15 cellular contexts compared by ENCODE assay signal in the genomic region with DNA sequence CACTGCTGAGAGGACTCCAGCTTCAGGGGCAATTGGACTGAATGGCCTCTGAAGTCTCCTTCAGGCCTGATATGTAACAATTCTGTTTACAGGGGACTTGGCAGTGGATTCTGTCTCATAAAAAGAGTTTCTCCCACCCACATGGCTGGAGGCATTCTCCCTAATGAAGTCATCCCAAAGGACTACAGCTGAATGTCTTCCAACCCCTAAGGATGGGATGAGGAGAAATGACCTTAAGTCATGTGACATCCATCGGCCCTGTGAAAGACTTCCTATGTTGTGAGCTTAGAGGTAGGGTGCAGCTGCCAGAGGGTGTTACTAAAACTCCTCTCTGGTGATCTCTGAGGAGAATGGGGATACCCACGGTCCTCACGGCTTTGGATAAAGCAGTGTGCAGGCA. TPM values are rescaled to one million over a fixed set of nuclear protein-coding genes. Genes with fewer than 3 reads are reported as not detected.
DNase-seq lines count a peak whose midpoint lies in the region; ATAC-seq and TF ChIP-seq lines count a peak whose summit lies in the region.
"Had no signal": no experiment of that assay in that cellular context is flagged by ENCODE, and none has a peak within 500 bp of the region (broad histone marks: within the 10 kb centered on the region; RNA-seq: fewer than 3 reads in every experiment).

No MANE protein-coding gene starts in this region.

- no peak for TF ChIP-seq POLR2A in prostate gland (IDR thresholded peaks at IDR 0.05)

- H3K36me3 ChIP-seq in ACC112 (ENCODE audit: insufficient read depth, low read length) (no peaks in the 10 kb centered on the region), MG63 (no peaks in the 10 kb centered on the region), prostate gland (no peaks in the 10 kb centered on the region)
- H3K36me3 ChIP-seq: esophagus muscularis mucosa had no signal

- TF ChIP-seq CTCF in prostate gland (IDR thresholded peaks at IDR 0.05), result no peak

- WGBS in prostate gland, result 52% methylated on average over 3 of the region's 3 CpGs

- H3K27me3 ChIP-seq in ACC112 (ENCODE audit: insufficient read depth, low read length), result peaks cover under 1% of the 10 kb centered on the region; the same call in 1 of the 2 replicates
- no peaks in the 10 kb centered on the region for H3K27me3 ChIP-seq in MG63
- no peaks in the 10 kb centered on the region for H3K27me3 ChIP-seq in prostate gland (replicated peaks; ENCODE audit: insufficient read depth)
- H3K27me3 ChIP-seq: esophagus muscularis mucosa had no signal

- intact Hi-C loops in prostate gland (cut with DNase I), result loop anchor here (5.0 kb wide), 1 partner anchor 66 kb away; no protein-coding TSS in a partner anchor

- DNase-seq in MG63, result peak; percentile 48
- DNase-seq in foreskin melanocyte, result peak; percentile 3
- DNase-seq in prostate gland (ENCODE audit: low spot score), result no peak
- DNase-seq in KG1 (lab: John Stamatoyannopoulos, UW), result no peak
- DNase-seq in DMS53 treated with DMSO at 0.1 percent for 48 hours (lab: John Stamatoyannopoulos, UW; ENCODE audit: unreplicated experiment), result no peak
- DNase-seq in NCI-H2107 (lab: John Stamatoyannopoulos, UW), result no peak
- DNase-seq: activated CD4-positive, alpha-beta T cell treated with anti-CD3 and anti-CD28 coated beads for 48 hours; caudate nucleus; kidney glomerular epithelial cell; NCI-H146; nucleus accumbens had no signal

- H3K27ac ChIP-seq in ACC112 (ENCODE audit: low read depth, low read length), result no peak overlapping the region; the same call in 1 of the 2 replicates
- H3K27ac ChIP-seq in prostate gland, result peak overlapping the region; percentile 54 to 55

- H2AFZ ChIP-seq in ACC112 (ENCODE audit: low read length, unreplicated experiment), result peak overlapping the region; percentile 12

- no peaks in the 10 kb centered on the region for H3K79me2 ChIP-seq in ACC112 (ENCODE audit: control insufficient read depth, insufficient read depth, low read length, unreplicated experiment)

- H3K4me1 ChIP-seq in ACC112 (ENCODE audit: control insufficient read depth, insufficient read depth, low read length, unreplicated experiment) (peaks cover 24% of the 10 kb centered on the region), prostate gland (replicated peaks) (peaks cover 4% of the 10 kb centered on the region)

- H3K9me3 ChIP-seq in MG63 (peaks cover 2% of the 10 kb centered on the region; the same call in 1 of the 2 replicates), prostate gland (no peaks in the 10 kb centered on the region)
- H3K9me3 ChIP-seq: esophagus muscularis mucosa had no signal

- no peak overlapping the region for H3K4me3 ChIP-seq in ACC112 (ENCODE audit: low read depth, low read length)
- H3K4me3 ChIP-seq in MG63, result no peak overlapping the region
- H3K4me3 ChIP-seq in prostate gland, result no peak overlapping the region
- H3K4me3 ChIP-seq: esophagus muscularis mucosa had no signal

- no peak for ATAC-seq in HG03442 (IDR thresholded peaks at IDR 0.05; ENCODE audit: unreplicated experiment)

RNA-seq across cellular contexts. Expression of a gene that starts 27.0 kb away (rescaled TPM):
- not detected in 2 replicates for total RNA-seq in MG63 (2014; rRNA removed; shearing (Covaris generic); ENCODE audit: low replicate concordance)
- total RNA-seq in prostate gland, result 1 to 10 TPM in 1 of 2 donors, under 1 TPM in 1; 0.05 to 1.7 TPM
- total RNA-seq: HT1080 had no signal

Comparison
In these comparisons a context has a peak if more than half of its experiments do, and no peak if none do; other contexts are left out.
1. DNase-seq: peak in MG63 (single experiment) and foreskin melanocyte (single experiment); none in prostate gland (single experiment), KG1 (single experiment), DMS53 treated with DMSO at 0.1 percent for 48 hours (single experiment) and NCI-H2107 (single experiment).